1 cellular context compared by ENCODE assay signal in genomic region chr22:21981874-21982273, GRCh38.
TF ChIP-seq lines count a peak whose summit lies in the region.

No MANE protein-coding gene starts in this region.

TF ChIP-seq in SK-N-SH treated with all-trans-retinoic acid at 6 μM for 48 hours, 23 proteins besides CTCF, POLR2A, EP300 and RAD21 (continued from another document):
- TF ChIP-seq CREB5 (CRISPR knock-in tag; IDR thresholded peaks at IDR 0.05; ENCODE audit: low read depth), result no peak
- TF ChIP-seq SNAI2 (CRISPR knock-in tag; IDR thresholded peaks at IDR 0.05), result no peak
- TF ChIP-seq ESRRG (CRISPR knock-in tag; IDR thresholded peaks at IDR 0.05), result no peak
